3 cellular contexts compared by ENCODE assay signal in genomic region chr14:74426202-74426582, GRCh38.
TF ChIP-seq lines count a peak whose summit lies in the region.

Gene SYNDIG1L, minus strand, starts transcription at chr14:74426210. Its CDS starts 16,466 bp downstream, at chr14:74409744.

TF ChIP-seq in HCT116, 20 proteins besides CTCF, POLR2A, EP300 and RAD21:
- TF ChIP-seq EZH2 (IDR thresholded peaks at IDR 0.05) (no peak), CBX3 (IDR thresholded peaks at IDR 0.05; ENCODE audit: low read depth) (no peak), CEBPB (IDR thresholded peaks at IDR 0.05; ENCODE audit: low read depth) (no peak), ZNF274 (IDR thresholded peaks at IDR 0.05; ENCODE audit: low read depth, low read length) (no peak), SP1 (IDR thresholded peaks at IDR 0.05; ENCODE audit: low read depth) (no peak), EZH2phosphoT487 (IDR thresholded peaks at IDR 0.05; ENCODE audit: borderline replicate concordance) (no peak), ATF3 (IDR thresholded peaks at IDR 0.05) (no peak), EGR1 (IDR thresholded peaks at IDR 0.05; ENCODE audit: low read depth) (no peak), TCF7L2 (IDR thresholded peaks at IDR 0.05; ENCODE audit: borderline replicate concordance, extremely low read depth, insufficient read depth, insufficient read length) (no peak), ZFX (IDR thresholded peaks at IDR 0.05) (no peak), SRF (IDR thresholded peaks at IDR 0.05; ENCODE audit: low read depth) (no peak), ZBTB33 (IDR thresholded peaks at IDR 0.05; ENCODE audit: extremely low read depth, insufficient replicate concordance, low read length) (no peak), JUND (IDR thresholded peaks at IDR 0.05) (no peak)

TF ChIP-seq in H1, 55 proteins besides CTCF, POLR2A, EP300 and RAD21:
- TF ChIP-seq NANOG (IDR thresholded peaks at IDR 0.05; ENCODE audit: insufficient read depth, low read depth, low read length, poor library complexity, severe bottlenecking) (no peak), CREB1 (IDR thresholded peaks at IDR 0.05) (no peak), GTF2F1 (IDR thresholded peaks at IDR 0.05; ENCODE audit: borderline replicate concordance, low read depth, low read length) (no peak), ATF2 (IDR thresholded peaks at IDR 0.05; ENCODE audit: low read length) (no peak), KDM5A (IDR thresholded peaks at IDR 0.05; ENCODE audit: low read length) (no peak), BCL11A (IDR thresholded peaks at IDR 0.05; ENCODE audit: low read depth in 2 of 2, low read length in 2 of 2) (no peak), TEAD4 (IDR thresholded peaks at IDR 0.05; ENCODE audit: low read depth, low read length) (no peak)

TF ChIP-seq in SK-N-SH, 30 proteins besides CTCF, POLR2A, EP300 and RAD21:
- TF ChIP-seq POLR2AphosphoS5 (IDR thresholded peaks at IDR 0.05; ENCODE audit: low read depth, low read length): no peak
- TF ChIP-seq RXRA (IDR thresholded peaks at IDR 0.05; ENCODE audit: borderline replicate concordance, low read depth): no peak
- TF ChIP-seq JUND (IDR thresholded peaks at IDR 0.05): no peak
- TF ChIP-seq USF2 (IDR thresholded peaks at IDR 0.05; ENCODE audit: borderline replicate concordance, low read depth, low read length): no peak
- no peak for TF ChIP-seq FOSL2 (IDR thresholded peaks at IDR 0.05; ENCODE audit: borderline replicate concordance, low read depth)
